ENCODE assay signal across 9 cellular contexts in genomic region chr6:65452333-65452732, GRCh38.
"Had no signal": no experiment of that assay in that cellular context is flagged by ENCODE, and none has a peak within 500 bp of the region (broad histone marks: within the 10 kb centered on the region; RNA-seq: fewer than 3 reads in every experiment).

No MANE protein-coding gene starts in this region.

- DNase-seq: GM23248, GOT3, H7, H9, HCEC 1CT, HFFc6 had no signal

- H3K4me3 ChIP-seq: GM23248, GM23338, HAP-1 had no signal

- H3K9me3 ChIP-seq: HAP-1 had no signal

- H3K27ac ChIP-seq: GM23248 had no signal

- H2AFZ ChIP-seq: GM23248, GM23338 had no signal

- ATAC-seq: GM23338, HCT116 had no signal

- H3K9ac ChIP-seq: GM23248 had no signal

- H3K36me3 ChIP-seq: HAP-1 had no signal

- H3K4me2 ChIP-seq: GM23338 had no signal
